Comparison of ENCODE assay signal across 11 cellular contexts in the genomic region with DNA sequence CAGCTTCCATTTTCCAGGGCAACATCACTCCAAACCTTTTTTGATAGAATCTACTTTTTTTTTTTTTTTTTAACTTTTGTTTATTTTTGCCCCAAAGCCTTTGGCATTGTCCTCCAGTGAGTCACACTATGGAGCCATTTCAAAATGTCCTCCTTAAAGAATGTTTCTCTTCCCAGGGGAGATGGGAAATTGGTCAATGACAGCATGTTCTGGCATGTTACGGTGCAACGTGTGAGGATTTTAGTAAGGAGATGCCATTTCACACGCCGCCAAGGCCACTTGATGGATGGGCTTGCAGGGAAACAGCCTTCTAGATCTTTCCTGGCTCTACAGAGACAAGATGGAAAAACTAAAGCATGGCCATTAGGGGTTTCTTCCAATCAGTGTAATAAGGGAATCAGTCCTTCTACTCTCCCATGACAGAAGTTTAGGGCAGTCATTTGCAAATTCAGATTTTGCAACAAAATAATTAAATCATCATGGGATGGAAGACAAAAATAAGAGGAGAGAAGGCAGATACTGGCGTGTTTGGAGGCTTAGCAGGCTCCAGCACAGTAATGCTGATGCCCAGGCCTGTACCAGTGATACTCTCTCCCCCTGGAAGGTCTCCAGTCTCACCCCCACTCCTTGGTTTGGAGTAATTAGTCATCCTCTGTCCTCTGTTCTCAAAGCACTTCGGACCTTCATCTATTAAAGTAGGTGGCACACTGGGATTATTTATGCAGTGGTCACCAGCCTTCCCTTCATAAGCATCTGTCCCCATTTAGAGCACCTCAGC. TPM values are rescaled to one million over a fixed set of nuclear protein-coding genes. Genes with fewer than 3 reads are reported as not detected.
DNase-seq lines count a peak whose midpoint lies in the region; ATAC-seq lines count a peak whose summit lies in the region.
"Had no signal": no experiment of that assay in that cellular context is flagged by ENCODE, and none has a peak within 500 bp of the region (broad histone marks: within the 10 kb centered on the region; RNA-seq: fewer than 3 reads in every experiment).

No MANE protein-coding gene starts in this region.

- DNase-seq in H4 (ENCODE audit: low spot score) (peak; percentile 96), astrocyte of the hippocampus (ENCODE audit: low read depth, low spot score) (peak; percentile 92), left cardiac atrium (peak; percentile 43), D341Med (ENCODE audit: low spot score) (no peak)
- no peak for DNase-seq in activated CD4-positive, alpha-beta T cell treated with anti-CD3 and anti-CD28 coated beads for 36 hours
- DNase-seq: cortex of kidney, DMS79 treated with DMSO at 0.1 percent for 48 hours, nucleus accumbens had no signal

- no peaks in the 10 kb centered on the region for H3K36me3 ChIP-seq in skeletal muscle satellite cell (ENCODE audit: insufficient read depth, low read length)

- no peaks in the 10 kb centered on the region for H3K27me3 ChIP-seq in skeletal muscle satellite cell (ENCODE audit: control insufficient read depth, insufficient read depth, low read length)

- H3K9me3 Mint-ChIP-seq in activated CD4-positive, alpha-beta T cell treated with anti-CD3 and anti-CD28 coated beads for 36 hours (ENCODE audit: low read depth) = no peaks in the 10 kb centered on the region

- no peak overlapping the region for H3K27ac Mint-ChIP-seq in activated CD4-positive, alpha-beta T cell treated with anti-CD3 and anti-CD28 coated beads for 36 hours

- H3K36me3 Mint-ChIP-seq in activated CD4-positive, alpha-beta T cell treated with anti-CD3 and anti-CD28 coated beads for 36 hours (ENCODE audit: low read depth) = no peaks in the 10 kb centered on the region

- peaks cover 60% of the 10 kb centered on the region for H3K4me1 ChIP-seq in skeletal muscle satellite cell (ENCODE audit: control insufficient read depth, insufficient read depth, low read length)

- peak overlapping the region; percentile 5 for H3K4me2 ChIP-seq in skeletal muscle satellite cell (ENCODE audit: low read length)

- intact Hi-C loops in left cardiac atrium (cut with DNase I) = no loop called here
- intact Hi-C loops in activated CD4-positive, alpha-beta T cell treated with anti-CD3 and anti-CD28 coated beads for 36 hours (cut with DNase I, micrococcal nuclease) = no loop called here

- no peak overlapping the region for H3K9ac ChIP-seq in skeletal muscle satellite cell (ENCODE audit: low read depth, low read length)

- no peaks in the 10 kb centered on the region for H3K9me3 ChIP-seq in skeletal muscle satellite cell (replicated peaks; ENCODE audit: low read length)

- POLR2A ChIA-PET in activated CD4-positive, alpha-beta T cell treated with anti-CD3 and anti-CD28 coated beads for 36 hours (lab: Charles Lee) = interaction anchor here (0.6 kb wide), 1 partner anchor 223 kb away, joined by 3 read pairs; no protein-coding TSS in a partner anchor

- no peak overlapping the region for H3K4me3 ChIP-seq in skeletal muscle satellite cell (ENCODE audit: low read length)

- CTCF ChIA-PET in activated CD4-positive, alpha-beta T cell treated with anti-CD3 and anti-CD28 coated beads for 36 hours (lab: Charles Lee) = no interaction called here

- H3K4me1 Mint-ChIP-seq in activated CD4-positive, alpha-beta T cell treated with anti-CD3 and anti-CD28 coated beads for 36 hours = no peaks in the 10 kb centered on the region

- no peak overlapping the region for H3K4me3 Mint-ChIP-seq in activated CD4-positive, alpha-beta T cell treated with anti-CD3 and anti-CD28 coated beads for 36 hours

- peaks cover 9% of the 10 kb centered on the region for H3K27me3 Mint-ChIP-seq in activated CD4-positive, alpha-beta T cell treated with anti-CD3 and anti-CD28 coated beads for 36 hours

- ATAC-seq in left cardiac atrium = peak; percentile 5 to 16
- ATAC-seq in activated CD4-positive, alpha-beta T cell treated with anti-CD3 and anti-CD28 coated beads for 36 hours = no peak
- ATAC-seq in GM18870 (IDR thresholded peaks at IDR 0.05; ENCODE audit: unreplicated experiment) = no peak
- ATAC-seq in GM21529 (IDR thresholded peaks at IDR 0.05; ENCODE audit: unreplicated experiment) = no peak

RNA-seq across cellular contexts. Expression of a gene that starts 30.9 kb away (rescaled TPM):
- total RNA-seq in H4 (2014; rRNA removed; shearing (Covaris generic)) = not detected in 2 replicates
- total RNA-seq in left cardiac atrium = 1 to 10 TPM; 3.9 to 6.0 TPM
- under 0.01 TPM in 2 replicates for total RNA-seq in skeletal muscle satellite cell (2012; rRNA removed)
- total RNA-seq in activated CD4-positive, alpha-beta T cell treated with anti-CD3 and anti-CD28 coated beads for 36 hours = not detected

Comparison
In these comparisons a context has a peak if more than half of its experiments do, and no peak if none do; other contexts are left out.
1. DNase-seq: peak in H4 (single experiment), astrocyte of the hippocampus (single experiment) and left cardiac atrium (single experiment); none in activated CD4-positive, alpha-beta T cell treated with anti-CD3 and anti-CD28 coated beads for 36 hours (single experiment) and D341Med (single experiment).
2. ATAC-seq: peak in left cardiac atrium (2 of 2); none in activated CD4-positive, alpha-beta T cell treated with anti-CD3 and anti-CD28 coated beads for 36 hours (single experiment), GM18870 (single experiment) and GM21529 (single experiment).